Comparison of ENCODE assay signal across 24 cellular contexts in genomic region chr14:73232984-73233383, GRCh38. TPM values are rescaled to one million over a fixed set of nuclear protein-coding genes. Genes with fewer than 3 reads are reported as not detected.
A peak's percentile ranks its signal among the peaks of the same experiment; 100 is the strongest.
DNase-seq lines count a peak whose midpoint lies in the region; ATAC-seq, FAIRE-seq and TF ChIP-seq lines count a peak whose summit lies in the region.
"Had no signal": no experiment of that assay in that cellular context is flagged by ENCODE, and none has a peak within 500 bp of the region (broad histone marks: within the 10 kb centered on the region; RNA-seq: fewer than 3 reads in every experiment).

No MANE protein-coding gene starts in this region.

- H3K27ac ChIP-seq in K562 (ENCODE audit: extremely low read depth, low read depth, low read length) (no peak overlapping the region), osteoblast (ENCODE audit: low read depth, low read length) (no peak overlapping the region), adrenal gland (no peak overlapping the region)
- H3K27ac ChIP-seq: SK-N-MC had no signal

- H3K36me3 ChIP-seq in K562 (ENCODE audit: control insufficient read depth, insufficient read depth, low read length) = no peaks in the 10 kb centered on the region
- H3K36me3 ChIP-seq in osteoblast (ENCODE audit: insufficient read depth, low read length) = no peaks in the 10 kb centered on the region
- H3K36me3 ChIP-seq in adrenal gland (replicated peaks in 1 of 2) = no peaks in the 10 kb centered on the region

- TF ChIP-seq CTCF in K562 (IDR thresholded peaks at IDR 0.05 in 2 of 3, conservative IDR thresholded peaks at IDR 0.05 in 1 of 3; ENCODE audit: insufficient read depth in 2 of 3, low read depth in 1 of 3, low read length in 3 of 3) (no peak), fibroblast of mammary gland (conservative IDR thresholded peaks at IDR 0.05; ENCODE audit: control insufficient read depth, insufficient read depth, low read depth, low read length) (no peak), osteoblast (IDR thresholded peaks at IDR 0.05; ENCODE audit: extremely low read depth, low read depth, low read length) (no peak), adrenal gland (IDR thresholded peaks at IDR 0.05) (no peak)

- TF ChIP-seq POLR2A in K562 (conservative IDR thresholded peaks at IDR 0.05) (no peak), adrenal gland (IDR thresholded peaks at IDR 0.05) (no peak)

- H3K4me2 ChIP-seq in K562 (ENCODE audit: insufficient read depth, low read length) = no peak overlapping the region
- no peak overlapping the region for H3K4me2 ChIP-seq in osteoblast (ENCODE audit: insufficient read depth, low read length)

- no peak for TF ChIP-seq EP300 in K562 (IDR thresholded peaks at IDR 0.05; ENCODE audit: low read length)

- POLR2A ChIA-PET in K562 (lab: Yijun Ruan, JAX) = interaction anchor here (0.7 to 1.1 kb wide), 2 partner anchors 29 to 166 kb away, joined by 3 read pairs; no protein-coding TSS in a partner anchor

- TF ChIP-seq RAD21 in K562 (CRISPR knock-in tag; conservative IDR thresholded peaks at IDR 0.05 in 1 of 2, IDR thresholded peaks at IDR 0.05 in 1 of 2) = no peak

- H4K20me1 ChIP-seq in K562 (replicated peaks; ENCODE audit: control insufficient read depth, insufficient read depth, low read length) (0 out of 2 replicates have a peak, but pooled peaks cover 4% of the 10 kb centered on the region), osteoblast (ENCODE audit: insufficient read depth, low read length) (peaks cover 3% of the 10 kb centered on the region)

- H3K4me1 ChIP-seq in K562 (replicated peaks in 1 of 2; ENCODE audit: control insufficient read depth in 2 of 2, insufficient read depth in 2 of 2, low read length in 2 of 2) (peaks cover 5 to 24% of the 10 kb centered on the region in 2 experiments; a peak in 4 of 5 replicates), osteoblast (ENCODE audit: insufficient read depth, low read length) (peaks cover 10% of the 10 kb centered on the region), adrenal gland (replicated peaks in 1 of 2) (peaks cover 13 to 23% of the 10 kb centered on the region in 2 donors)

- H3K9me1 ChIP-seq in K562 (ENCODE audit: control insufficient read depth, insufficient read depth, low read length) = peaks cover 2% of the 10 kb centered on the region

- peaks cover 27 to 54% of the 10 kb centered on the region in 2 experiments for H3K27me3 ChIP-seq in K562 (ENCODE audit: control insufficient read depth in 2 of 2, insufficient read depth in 2 of 2, low read length in 2 of 2)
- H3K27me3 ChIP-seq in osteoblast (ENCODE audit: insufficient read depth, low read length) = peaks cover 58% of the 10 kb centered on the region
- no peaks in the 10 kb centered on the region for H3K27me3 ChIP-seq in adrenal gland

- H3K79me2 ChIP-seq in K562 (ENCODE audit: control insufficient read depth, insufficient read depth, low read length) (no peaks in the 10 kb centered on the region), osteoblast (ENCODE audit: insufficient read depth, low read length) (no peaks in the 10 kb centered on the region)

- DNase-seq in NCI-H2227 (lab: John Stamatoyannopoulos, UW; ENCODE audit: unreplicated experiment) (peak; percentile 29), NCI-H2227 treated with DMSO at 0.1 percent for 48 hours (lab: John Stamatoyannopoulos, UW) (no peak), K562 (ENCODE audit: extremely low read depth in 1 of 4, low spot score in 3 of 4) (peak in 1 of 4 experiments; percentile 20), fibroblast of mammary gland (ENCODE audit: low read depth) (peak; percentile 35), osteoblast (ENCODE audit: insufficient read length, low spot score, missing footprints) (peak; percentile 47), adrenal gland (no peak), inferior parietal cortex (ENCODE audit: extremely low spot score) (no peak)
- DNase-seq: Caco-2; CD4-positive, alpha-beta T cell; EL; KG1; MV-4-11; NCI-H1417 treated with DMSO at 0.1 percent for 48 hours; NCI-H187 treated with DMSO at 0.1 percent for 48 hours; NCI-H2171; NCI-H446 treated with DMSO at 0.1 percent for 48 hours; NCI-H69 had no signal

- H3K4me3 ChIP-seq in K562 (no peak overlapping the region), fibroblast of mammary gland (ENCODE audit: control insufficient read depth, low read depth, low read length) (no peak overlapping the region), osteoblast (ENCODE audit: insufficient read depth, low read length) (no peak overlapping the region), adrenal gland (no peak overlapping the region)
- H3K4me3 ChIP-seq: SK-N-MC had no signal

- no peak overlapping the region for H3K9ac ChIP-seq in K562 (ENCODE audit: insufficient read depth in 1 of 2, low read depth in 2 of 2, low read length in 2 of 2)

- 13% methylated on average over 8 of the region's 8 CpGs for WGBS in K562 (ENCODE audit: insufficient coverage, low coverage, missing lambda C conversion rate)
- 69 to 84% (median 80%) methylated on average over 7 to 8 of the region's 8 CpGs for WGBS in adrenal gland, 4 donors

- FAIRE-seq in K562 (lab: Jason Lieb, UNC) = no peak
- FAIRE-seq: GM12891, GM18507, H54, RCC 7860 had no signal

- in situ Hi-C loops in K562 (cut with MboI) = loop anchor here (10.0 kb wide), 1 partner anchor 718 kb away; no protein-coding TSS in a partner anchor

- H2AFZ ChIP-seq in K562 (ENCODE audit: low read depth, low read length) (no peak overlapping the region), osteoblast (ENCODE audit: low read length) (no peak overlapping the region)

- ATAC-seq in K562 (peak; percentile 59), GM18858 (IDR thresholded peaks at IDR 0.05; ENCODE audit: unreplicated experiment) (no peak)
- ATAC-seq: Right ventricle myocardium inferior had no signal

- no TSS peak for BruUV-seq in K562 (replicated peaks; lab: Mats Ljungman, UMichigan)

- CTCF ChIA-PET in K562 (lab: Yijun Ruan, JAX; ENCODE audit: low intra/inter-chr PET ratio) = no interaction called here

- H3K9me3 ChIP-seq in K562 (replicated peaks; ENCODE audit: control insufficient read depth, insufficient read depth, low read depth, low read length) (no peaks in the 10 kb centered on the region), osteoblast (ENCODE audit: low read depth, low read length) (no peaks in the 10 kb centered on the region), adrenal gland (replicated peaks in 1 of 3) (no peaks in the 10 kb centered on the region)
- H3K9me3 ChIP-seq: Caco-2 had no signal

- intact Hi-C loops in K562 (cut with micrococcal nuclease) = no loop called here
- intact Hi-C loops in adrenal gland (cut with DNase I) = no loop called here

TF ChIP-seq in K562, 482 proteins besides CTCF, POLR2A, EP300 and RAD21:
- TF ChIP-seq ATF3 (IDR thresholded peaks at IDR 0.05) (peak; percentile 81), ATF3 (CRISPR knock-in tag; conservative IDR thresholded peaks at IDR 0.05) (no peak), ATF1 (CRISPR knock-in tag; IDR thresholded peaks at IDR 0.05) (no peak), ATF1 (tag; IDR thresholded peaks at IDR 0.05) (peak; percentile 38; the same call in 1 of the 2 replicates), ATF7 (IDR thresholded peaks at IDR 0.05) (peak; percentile 62; the same call in 1 of the 2 replicates), HMG20A (CRISPR knock-in tag; conservative IDR thresholded peaks at IDR 0.05) (no peak)
TF ChIP-seq in K562: peak in this region for 3.

RNA-seq across cellular contexts. Expression of gene PAPLN, which starts 4.3 kb away (rescaled TPM):
- total RNA-seq in K562 (2011; cell fraction: chromatin; rRNA removed; ENCODE audit: low replicate concordance) = 34.7 and 36.1 TPM in 2 replicates
- total RNA-seq in K562 (2011; cell fraction: nucleolus; rRNA removed) = 21.0 and 22.8 TPM in 2 replicates
- 23.0 and 23.8 TPM in 2 replicates for total RNA-seq in K562 (2011; cell fraction: nucleoplasm; rRNA removed)
- total RNA-seq in K562 (2014; rRNA removed) (1.3 and 1.7 TPM in 2 replicates), K562 (2014; rRNA removed; fragmentation: Illumina TruSeq; extraction: Trizol) (1.2 and 1.4 TPM in 2 replicates), K562 (2015; rRNA removed; fragmentation: Illumina TruSeq; extraction: Trizol) (1.2 TPM in 2 replicates), K562 (2021) (2.2 and 2.9 TPM in 2 replicates), osteoblast (5.3 and 5.8 TPM in 2 replicates), adrenal gland (10 to 100 TPM in 6 of 8 donors, 1 to 10 TPM in 2; 5.4 to 33.6 (median 13.4) TPM)
- polyA plus RNA-seq in K562 (2011; rRNA removed) (2.9 and 4.2 TPM in 2 replicates), K562 (2014; fragmentation: Illumina TruSeq; extraction: Trizol) (1.7 and 2.2 TPM in 2 replicates), K562 (2014; fragmentation: Nextera tagmentation; extraction: Ambion mirVana) (under 1 TPM; 0.43 to 0.56 TPM), K562 (2014; rRNA removed) (3.5 and 5.5 TPM in 2 replicates), adrenal gland (10 to 100 TPM in 2 of 3 donors, 1 to 10 TPM in 1; 4.2 to 22.9 (median 11.8) TPM)
- polyA plus RNA-seq in K562 (2011; cell fraction: cytosol; rRNA removed) = 1.4 and 2.2 TPM in 2 replicates
- 20.9 and 24.5 TPM in 2 replicates for polyA plus RNA-seq in K562 (2011; cell fraction: nucleus; rRNA removed)
- polyA plus RNA-seq in K562 (2012) = 2.8 and 5.5 TPM in 2 replicates
- polyA minus RNA-seq in K562 (2011; rRNA and poly(A)+ RNA removed) = 0.95 and 1.7 TPM in 2 replicates
- polyA minus RNA-seq in K562 (2011; cell fraction: cytosol; rRNA and poly(A)+ RNA removed) = 0.55 and 1.8 TPM in 2 replicates
- 6.7 and 8.3 TPM in 2 replicates for polyA minus RNA-seq in K562 (2011; cell fraction: nucleus; rRNA and poly(A)+ RNA removed)

Comparison
In these comparisons a context has a peak if more than half of its experiments do, and no peak if none do; other contexts are left out.
1. DNase-seq: peak in NCI-H2227 (single experiment), fibroblast of mammary gland (single experiment) and osteoblast (single experiment); none in NCI-H2227 treated with DMSO at 0.1 percent for 48 hours (single experiment), adrenal gland (0 of 7) and inferior parietal cortex (single experiment).